ENCODE assay signal across 8 cellular contexts in genomic region chr19:57633832-57634131, GRCh38. TPM values are rescaled to one million over a fixed set of nuclear protein-coding genes. Genes with fewer than 3 reads are reported as not detected.
DNase-seq lines count a peak whose midpoint lies in the region; ATAC-seq and TF ChIP-seq lines count a peak whose summit lies in the region.

No MANE protein-coding gene starts in this region.

- H3K27me3 ChIP-seq in liver (ENCODE audit: control insufficient read depth in 4 of 4, insufficient read depth in 4 of 4, low read length in 3 of 4) (no peaks in the 10 kb centered on the region), tibial artery (no peaks in the 10 kb centered on the region)

- H3K9me3 ChIP-seq in liver (ENCODE audit: control insufficient read depth in 4 of 4, low read length in 3 of 4) (peaks cover 7 to 47% (median 30%) of the 10 kb centered on the region in 4 donors), tibial artery (peaks cover 7 to 81% (median 36%) of the 10 kb centered on the region in 3 donors)

- peak overlapping the region; percentile 87 for H3K4me3 Mint-ChIP-seq in activated CD4-positive, alpha-beta T cell treated with anti-CD3 and anti-CD28 coated beads, Interleukin-2, amount 10 ng/mL, durations not matched to agents 24 days and 14 days
- H3K4me3 Mint-ChIP-seq in brain = peak overlapping the region; percentile 86 to 98 (median 92)

- intact Hi-C loops in activated CD4-positive, alpha-beta T cell treated with anti-CD3 and anti-CD28 coated beads, Interleukin-2, amount 10 ng/mL, durations not matched to agents 24 days and 14 days (cut with micrococcal nuclease) = loop anchor here (1.0 to 10.0 kb wide), 6 partner anchors 19 to 353 kb away; partner anchors contain the start of genes ZNF134, ZNF416, ZNF460 and ZNF548
- intact Hi-C loops in tibial artery (cut with DNase I; ENCODE audit: low total_unique reads) = no loop called here

- H3K4me1 ChIP-seq in liver (ENCODE audit: control insufficient read depth in 4 of 4, insufficient read depth in 4 of 4, low read length in 3 of 4) = peaks cover 4 to 10% (median 8%) of the 10 kb centered on the region in 4 donors
- H3K4me1 ChIP-seq in tibial artery = peaks cover 0 to 9% (median 6%) of the 10 kb centered on the region in 4 donors

- H3K27me3 Mint-ChIP-seq in activated CD4-positive, alpha-beta T cell treated with anti-CD3 and anti-CD28 coated beads, Interleukin-2, amount 10 ng/mL, durations not matched to agents 24 days and 14 days = no peaks in the 10 kb centered on the region
- H3K27me3 Mint-ChIP-seq in brain = peaks cover 11% of the 10 kb centered on the region

- TF ChIP-seq RAD21 in liver (IDR thresholded peaks at IDR 0.05) = no peak

- no peak for ATAC-seq in HG02798 (IDR thresholded peaks at IDR 0.05; ENCODE audit: poor library complexity, unreplicated experiment)

- peaks cover 54% of the 10 kb centered on the region for H3K36me3 Mint-ChIP-seq in activated CD4-positive, alpha-beta T cell treated with anti-CD3 and anti-CD28 coated beads, Interleukin-2, amount 10 ng/mL, durations not matched to agents 24 days and 14 days (ENCODE audit: low read depth)
- H3K36me3 Mint-ChIP-seq in brain = peaks cover 90% of the 10 kb centered on the region

- no peak for TF ChIP-seq CTCF in brain (conservative IDR thresholded peaks at IDR 0.05)
- TF ChIP-seq CTCF in liver (IDR thresholded peaks at IDR 0.05; ENCODE audit: low read depth, low read length, missing input control) = no peak
- no peak for TF ChIP-seq CTCF in tibial artery (IDR thresholded peaks at IDR 0.05)

- peak overlapping the region; percentile 87 for H3K27ac Mint-ChIP-seq in activated CD4-positive, alpha-beta T cell treated with anti-CD3 and anti-CD28 coated beads, Interleukin-2, amount 10 ng/mL, durations not matched to agents 24 days and 14 days
- peak overlapping the region; percentile 53 to 96 (median 93) for H3K27ac Mint-ChIP-seq in brain

- H3K27ac ChIP-seq in liver (ENCODE audit: low read depth in 1 of 2, low read length in 2 of 2) (no peak overlapping the region), tibial artery (peak overlapping the region; percentile 71 to 78)

- H3K9me3 Mint-ChIP-seq in activated CD4-positive, alpha-beta T cell treated with anti-CD3 and anti-CD28 coated beads, Interleukin-2, amount 10 ng/mL, durations not matched to agents 24 days and 14 days = peaks cover 35% of the 10 kb centered on the region
- peaks cover 47 to 55% (median 49%) of the 10 kb centered on the region in 5 experiments for H3K9me3 Mint-ChIP-seq in brain

- WGBS in liver = 58% methylated on average over 6 of the region's 6 CpGs

- no peak for DNase-seq in activated CD4-positive, alpha-beta T cell treated with anti-CD3 and anti-CD28 coated beads, Interleukin-2, amount 10 ng/mL, durations not matched to agents 24 days and 14 days
- DNase-seq in activated CD4-positive, alpha-beta T cell treated with anti-CD3 and anti-CD28 coated beads, Interleukin-2, amount 50 U/mL, for 4 hours = no peak
- DNase-seq in tibial artery (no peak), NCI-H524 (lab: John Stamatoyannopoulos, UW) (no peak), NCI-H69 (lab: John Stamatoyannopoulos, UW) (no peak)

- H3K36me3 ChIP-seq in liver (ENCODE audit: control insufficient read depth in 4 of 4, insufficient read depth in 3 of 4, low read depth in 1 of 4, low read length in 3 of 4) (peaks cover 3 to 41% (median 30%) of the 10 kb centered on the region in 4 donors), tibial artery (peaks cover 57 to 77% (median 73%) of the 10 kb centered on the region in 3 donors)

- H3K4me3 ChIP-seq in liver (ENCODE audit: low read depth in 1 of 3, low read length in 3 of 3) (peak overlapping the region; percentile 69 to 95 (median 87)), tibial artery (peak overlapping the region; percentile 61 to 83)

- H3K4me1 Mint-ChIP-seq in activated CD4-positive, alpha-beta T cell treated with anti-CD3 and anti-CD28 coated beads, Interleukin-2, amount 10 ng/mL, durations not matched to agents 24 days and 14 days = peaks cover 14% of the 10 kb centered on the region
- H3K4me1 Mint-ChIP-seq in brain = peaks cover 31% of the 10 kb centered on the region

- H3K9ac ChIP-seq in liver (ENCODE audit: low read depth in 1 of 2, low read length in 2 of 2) = peak overlapping the region in 1 of 2 donors; percentile 5

TF ChIP-seq in liver, 16 proteins besides CTCF, POLR2A, EP300 and RAD21 (continues in another document):
- TF ChIP-seq HNF4A (conservative IDR thresholded peaks at IDR 0.05) (no peak), REST (IDR thresholded peaks at IDR 0.05) (no peak), NR2F2 (IDR thresholded peaks at IDR 0.05) (no peak), HNF4G (IDR thresholded peaks at IDR 0.05) (no peak), TAF1 (conservative IDR thresholded peaks at IDR 0.05) (no peak), JUND (IDR thresholded peaks at IDR 0.05) (no peak), FOXA1 (IDR thresholded peaks at IDR 0.05) (no peak), YY1 (IDR thresholded peaks at IDR 0.05) (no peak), SP1 (IDR thresholded peaks at IDR 0.05) (no peak), ATF3 (IDR thresholded peaks at IDR 0.05) (no peak), FOXA2 (IDR thresholded peaks at IDR 0.05) (no peak), RXRA (IDR thresholded peaks at IDR 0.05) (no peak)
- TF ChIP-seq, protein P1, sequence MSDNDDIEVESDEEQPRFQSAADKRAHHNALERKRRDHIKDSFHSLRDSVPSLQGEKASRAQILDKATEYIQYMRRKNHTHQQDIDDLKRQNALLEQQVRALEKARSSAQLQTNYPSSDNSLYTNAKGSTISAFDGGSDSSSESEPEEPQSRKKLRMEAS (IDR thresholded peaks at IDR 0.05) = no peak

RNA-seq across cellular contexts. Expression of gene ZNF211, which starts 0.8 kb away (rescaled TPM):
- 7.7 and 10.0 TPM in 2 replicates for total RNA-seq in activated CD4-positive, alpha-beta T cell treated with anti-CD3 and anti-CD28 coated beads, Interleukin-2, amount 10 ng/mL, durations not matched to agents 24 days and 14 days
- 7.0 TPM for polyA plus RNA-seq in brain (ENCODE audit: insufficient read depth, low read depth, low replicate concordance)
- 1 to 10 TPM; 4.4 to 7.0 TPM for total RNA-seq in liver
- polyA plus RNA-seq in liver = 1 to 10 TPM; 2.0 to 2.3 TPM

RNA-seq across cellular contexts. Expression of gene ZNF134, which starts 19.7 kb away (rescaled TPM):
- total RNA-seq in activated CD4-positive, alpha-beta T cell treated with anti-CD3 and anti-CD28 coated beads, Interleukin-2, amount 10 ng/mL, durations not matched to agents 24 days and 14 days = 7.2 and 9.1 TPM in 2 replicates
- 8.3 TPM for polyA plus RNA-seq in brain (ENCODE audit: insufficient read depth, low read depth, low replicate concordance)
- 10 to 100 TPM in 1 of 2 donors, 1 to 10 TPM in 1; 6.9 to 12.1 TPM for total RNA-seq in liver
- polyA plus RNA-seq in liver = 1 to 10 TPM; 1.5 to 4.0 TPM

RNA-seq across cellular contexts. Expression of gene ZNF530, which starts 34.1 kb away (rescaled TPM):
- total RNA-seq in activated CD4-positive, alpha-beta T cell treated with anti-CD3 and anti-CD28 coated beads, Interleukin-2, amount 10 ng/mL, durations not matched to agents 24 days and 14 days = 4.5 and 5.7 TPM in 2 replicates
- polyA plus RNA-seq in brain (ENCODE audit: insufficient read depth, low read depth, low replicate concordance) = 3.5 TPM
- 1 to 10 TPM; 1.4 to 7.1 TPM for total RNA-seq in liver
- 1 to 10 TPM in 1 of 2 donors, under 1 TPM in 1; 0.86 to 1.4 TPM for polyA plus RNA-seq in liver

RNA-seq across cellular contexts. Expression of gene ZSCAN4, which starts 35.0 kb away (rescaled TPM):
- total RNA-seq in activated CD4-positive, alpha-beta T cell treated with anti-CD3 and anti-CD28 coated beads, Interleukin-2, amount 10 ng/mL, durations not matched to agents 24 days and 14 days = not detected in 2 replicates
- polyA plus RNA-seq in brain (ENCODE audit: insufficient read depth, low read depth, low replicate concordance) (not detected), liver (not detected)
- total RNA-seq in liver = not detected

RNA-seq across cellular contexts. Expression of gene ZNF551, which starts 48.0 kb away (rescaled TPM):
- total RNA-seq in activated CD4-positive, alpha-beta T cell treated with anti-CD3 and anti-CD28 coated beads, Interleukin-2, amount 10 ng/mL, durations not matched to agents 24 days and 14 days = 10.0 and 10.7 TPM in 2 replicates
- polyA plus RNA-seq in brain (ENCODE audit: insufficient read depth, low read depth, low replicate concordance) (3.2 TPM), liver (1 to 10 TPM in 1 of 2 donors, under 1 TPM in 1; 0.79 to 1.0 TPM)
- 10 to 100 TPM in 1 of 2 donors, 1 to 10 TPM in 1; 3.1 to 10.5 TPM for total RNA-seq in liver

Comparison
In these comparisons a context has a peak if more than half of its experiments do, and no peak if none do; other contexts are left out.
1. H3K27ac ChIP-seq: peak in tibial artery (2 of 2); none in liver (0 of 2).